ENCODE assay signal across 1 cellular context in the genomic region with DNA sequence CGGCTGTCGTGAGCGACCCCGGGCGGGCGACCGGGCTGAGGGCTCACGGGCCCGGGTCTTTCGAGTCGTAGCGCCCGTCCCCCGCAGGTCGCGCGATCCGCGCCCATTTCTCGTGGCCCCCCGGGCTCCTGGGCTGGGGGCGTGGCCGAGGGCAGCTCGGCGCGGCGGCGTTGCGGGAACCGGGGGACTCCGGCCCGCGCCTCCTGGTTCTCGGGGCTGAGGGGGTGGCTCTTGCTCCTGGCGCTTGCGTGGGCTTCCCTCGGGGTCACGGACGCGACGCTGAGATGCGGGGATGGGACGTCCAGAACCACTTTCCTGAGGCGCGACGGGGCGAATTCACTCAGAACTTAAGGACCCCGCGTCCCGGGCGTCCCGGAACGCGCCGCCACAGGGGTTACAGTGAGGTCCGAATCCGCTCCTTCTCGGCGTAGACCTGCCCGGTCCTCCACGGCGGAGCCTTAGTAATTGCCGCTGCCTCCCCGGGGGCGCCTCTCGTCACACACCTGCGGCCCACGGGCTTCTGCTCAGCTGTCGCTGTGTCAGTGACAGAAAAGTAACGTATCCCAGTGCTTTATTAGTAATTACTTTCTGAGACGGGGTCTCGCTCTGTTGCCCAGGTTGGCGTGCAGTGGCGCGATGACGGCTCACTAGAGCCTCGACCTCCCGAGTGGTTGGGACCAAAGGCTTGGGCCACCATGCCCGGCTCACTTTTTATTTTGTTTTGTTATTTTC.
TF ChIP-seq lines count a peak whose summit lies in the region.

No MANE protein-coding gene starts in this region.

TF ChIP-seq in WTC11, 78 proteins besides CTCF, POLR2A, EP300 and RAD21 (continued from another document and continues in another):
- no peak for TF ChIP-seq NR2C2 (CRISPR knock-in tag; IDR thresholded peaks at IDR 0.05)
- TF ChIP-seq, protein P1, sequence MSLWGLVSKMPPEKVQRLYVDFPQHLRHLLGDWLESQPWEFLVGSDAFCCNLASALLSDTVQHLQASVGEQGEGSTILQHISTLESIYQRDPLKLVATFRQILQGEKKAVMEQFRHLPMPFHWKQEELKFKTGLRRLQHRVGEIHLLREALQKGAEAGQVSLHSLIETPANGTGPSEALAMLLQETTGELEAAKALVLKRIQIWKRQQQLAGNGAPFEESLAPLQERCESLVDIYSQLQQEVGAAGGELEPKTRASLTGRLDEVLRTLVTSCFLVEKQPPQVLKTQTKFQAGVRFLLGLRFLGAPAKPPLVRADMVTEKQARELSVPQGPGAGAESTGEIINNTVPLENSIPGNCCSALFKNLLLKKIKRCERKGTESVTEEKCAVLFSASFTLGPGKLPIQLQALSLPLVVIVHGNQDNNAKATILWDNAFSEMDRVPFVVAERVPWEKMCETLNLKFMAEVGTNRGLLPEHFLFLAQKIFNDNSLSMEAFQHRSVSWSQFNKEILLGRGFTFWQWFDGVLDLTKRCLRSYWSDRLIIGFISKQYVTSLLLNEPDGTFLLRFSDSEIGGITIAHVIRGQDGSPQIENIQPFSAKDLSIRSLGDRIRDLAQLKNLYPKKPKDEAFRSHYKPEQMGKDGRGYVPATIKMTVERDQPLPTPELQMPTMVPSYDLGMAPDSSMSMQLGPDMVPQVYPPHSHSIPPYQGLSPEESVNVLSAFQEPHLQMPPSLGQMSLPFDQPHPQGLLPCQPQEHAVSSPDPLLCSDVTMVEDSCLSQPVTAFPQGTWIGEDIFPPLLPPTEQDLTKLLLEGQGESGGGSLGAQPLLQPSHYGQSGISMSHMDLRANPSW (CRISPR knock-in tag; conservative IDR thresholded peaks at IDR 0.05; ENCODE audit: low read depth) = no peak
- TF ChIP-seq, protein P2, sequence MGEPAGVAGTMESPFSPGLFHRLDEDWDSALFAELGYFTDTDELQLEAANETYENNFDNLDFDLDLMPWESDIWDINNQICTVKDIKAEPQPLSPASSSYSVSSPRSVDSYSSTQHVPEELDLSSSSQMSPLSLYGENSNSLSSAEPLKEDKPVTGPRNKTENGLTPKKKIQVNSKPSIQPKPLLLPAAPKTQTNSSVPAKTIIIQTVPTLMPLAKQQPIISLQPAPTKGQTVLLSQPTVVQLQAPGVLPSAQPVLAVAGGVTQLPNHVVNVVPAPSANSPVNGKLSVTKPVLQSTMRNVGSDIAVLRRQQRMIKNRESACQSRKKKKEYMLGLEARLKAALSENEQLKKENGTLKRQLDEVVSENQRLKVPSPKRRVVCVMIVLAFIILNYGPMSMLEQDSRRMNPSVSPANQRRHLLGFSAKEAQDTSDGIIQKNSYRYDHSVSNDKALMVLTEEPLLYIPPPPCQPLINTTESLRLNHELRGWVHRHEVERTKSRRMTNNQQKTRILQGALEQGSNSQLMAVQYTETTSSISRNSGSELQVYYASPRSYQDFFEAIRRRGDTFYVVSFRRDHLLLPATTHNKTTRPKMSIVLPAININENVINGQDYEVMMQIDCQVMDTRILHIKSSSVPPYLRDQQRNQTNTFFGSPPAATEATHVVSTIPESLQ (CRISPR knock-in tag; IDR thresholded peaks at IDR 0.05) = no peak
- TF ChIP-seq ELF4 (CRISPR knock-in tag; IDR thresholded peaks at IDR 0.05; ENCODE audit: low read depth) = no peak
- TF ChIP-seq, protein P3, sequence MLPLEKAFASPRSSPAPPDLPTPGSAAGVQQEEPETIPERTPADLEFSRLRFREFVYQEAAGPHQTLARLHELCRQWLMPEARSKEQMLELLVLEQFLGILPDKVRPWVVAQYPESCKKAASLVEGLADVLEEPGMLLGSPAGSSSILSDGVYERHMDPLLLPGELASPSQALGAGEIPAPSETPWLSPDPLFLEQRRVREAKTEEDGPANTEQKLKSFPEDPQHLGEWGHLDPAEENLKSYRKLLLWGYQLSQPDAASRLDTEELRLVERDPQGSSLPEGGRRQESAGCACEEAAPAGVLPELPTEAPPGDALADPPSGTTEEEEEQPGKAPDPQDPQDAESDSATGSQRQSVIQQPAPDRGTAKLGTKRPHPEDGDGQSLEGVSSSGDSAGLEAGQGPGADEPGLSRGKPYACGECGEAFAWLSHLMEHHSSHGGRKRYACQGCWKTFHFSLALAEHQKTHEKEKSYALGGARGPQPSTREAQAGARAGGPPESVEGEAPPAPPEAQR (CRISPR knock-in tag; IDR thresholded peaks at IDR 0.05) = no peak
- no peak for TF ChIP-seq ETV6 (CRISPR knock-in tag; IDR thresholded peaks at IDR 0.05)
- no peak for TF ChIP-seq FOXJ3 (CRISPR knock-in tag; IDR thresholded peaks at IDR 0.05; ENCODE audit: borderline replicate concordance)
- TF ChIP-seq, protein P4, sequence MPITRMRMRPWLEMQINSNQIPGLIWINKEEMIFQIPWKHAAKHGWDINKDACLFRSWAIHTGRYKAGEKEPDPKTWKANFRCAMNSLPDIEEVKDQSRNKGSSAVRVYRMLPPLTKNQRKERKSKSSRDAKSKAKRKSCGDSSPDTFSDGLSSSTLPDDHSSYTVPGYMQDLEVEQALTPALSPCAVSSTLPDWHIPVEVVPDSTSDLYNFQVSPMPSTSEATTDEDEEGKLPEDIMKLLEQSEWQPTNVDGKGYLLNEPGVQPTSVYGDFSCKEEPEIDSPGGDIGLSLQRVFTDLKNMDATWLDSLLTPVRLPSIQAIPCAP (CRISPR knock-in tag; IDR thresholded peaks at IDR 0.05) = no peak
- TF ChIP-seq ZBTB21 (CRISPR knock-in tag; IDR thresholded peaks at IDR 0.05; ENCODE audit: borderline replicate concordance) = no peak
- no peak for TF ChIP-seq NFE2L1 (CRISPR knock-in tag; IDR thresholded peaks at IDR 0.05)
- TF ChIP-seq, protein P5, sequence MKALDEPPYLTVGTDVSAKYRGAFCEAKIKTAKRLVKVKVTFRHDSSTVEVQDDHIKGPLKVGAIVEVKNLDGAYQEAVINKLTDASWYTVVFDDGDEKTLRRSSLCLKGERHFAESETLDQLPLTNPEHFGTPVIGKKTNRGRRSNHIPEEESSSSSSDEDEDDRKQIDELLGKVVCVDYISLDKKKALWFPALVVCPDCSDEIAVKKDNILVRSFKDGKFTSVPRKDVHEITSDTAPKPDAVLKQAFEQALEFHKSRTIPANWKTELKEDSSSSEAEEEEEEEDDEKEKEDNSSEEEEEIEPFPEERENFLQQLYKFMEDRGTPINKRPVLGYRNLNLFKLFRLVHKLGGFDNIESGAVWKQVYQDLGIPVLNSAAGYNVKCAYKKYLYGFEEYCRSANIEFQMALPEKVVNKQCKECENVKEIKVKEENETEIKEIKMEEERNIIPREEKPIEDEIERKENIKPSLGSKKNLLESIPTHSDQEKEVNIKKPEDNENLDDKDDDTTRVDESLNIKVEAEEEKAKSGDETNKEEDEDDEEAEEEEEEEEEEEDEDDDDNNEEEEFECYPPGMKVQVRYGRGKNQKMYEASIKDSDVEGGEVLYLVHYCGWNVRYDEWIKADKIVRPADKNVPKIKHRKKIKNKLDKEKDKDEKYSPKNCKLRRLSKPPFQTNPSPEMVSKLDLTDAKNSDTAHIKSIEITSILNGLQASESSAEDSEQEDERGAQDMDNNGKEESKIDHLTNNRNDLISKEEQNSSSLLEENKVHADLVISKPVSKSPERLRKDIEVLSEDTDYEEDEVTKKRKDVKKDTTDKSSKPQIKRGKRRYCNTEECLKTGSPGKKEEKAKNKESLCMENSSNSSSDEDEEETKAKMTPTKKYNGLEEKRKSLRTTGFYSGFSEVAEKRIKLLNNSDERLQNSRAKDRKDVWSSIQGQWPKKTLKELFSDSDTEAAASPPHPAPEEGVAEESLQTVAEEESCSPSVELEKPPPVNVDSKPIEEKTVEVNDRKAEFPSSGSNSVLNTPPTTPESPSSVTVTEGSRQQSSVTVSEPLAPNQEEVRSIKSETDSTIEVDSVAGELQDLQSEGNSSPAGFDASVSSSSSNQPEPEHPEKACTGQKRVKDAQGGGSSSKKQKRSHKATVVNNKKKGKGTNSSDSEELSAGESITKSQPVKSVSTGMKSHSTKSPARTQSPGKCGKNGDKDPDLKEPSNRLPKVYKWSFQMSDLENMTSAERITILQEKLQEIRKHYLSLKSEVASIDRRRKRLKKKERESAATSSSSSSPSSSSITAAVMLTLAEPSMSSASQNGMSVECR (CRISPR knock-in tag; IDR thresholded peaks at IDR 0.05; ENCODE audit: borderline replicate concordance) = peak; percentile 89
- TF ChIP-seq ESRRA (CRISPR knock-in tag; IDR thresholded peaks at IDR 0.05; ENCODE audit: borderline replicate concordance) = no peak
- TF ChIP-seq, protein P6, sequence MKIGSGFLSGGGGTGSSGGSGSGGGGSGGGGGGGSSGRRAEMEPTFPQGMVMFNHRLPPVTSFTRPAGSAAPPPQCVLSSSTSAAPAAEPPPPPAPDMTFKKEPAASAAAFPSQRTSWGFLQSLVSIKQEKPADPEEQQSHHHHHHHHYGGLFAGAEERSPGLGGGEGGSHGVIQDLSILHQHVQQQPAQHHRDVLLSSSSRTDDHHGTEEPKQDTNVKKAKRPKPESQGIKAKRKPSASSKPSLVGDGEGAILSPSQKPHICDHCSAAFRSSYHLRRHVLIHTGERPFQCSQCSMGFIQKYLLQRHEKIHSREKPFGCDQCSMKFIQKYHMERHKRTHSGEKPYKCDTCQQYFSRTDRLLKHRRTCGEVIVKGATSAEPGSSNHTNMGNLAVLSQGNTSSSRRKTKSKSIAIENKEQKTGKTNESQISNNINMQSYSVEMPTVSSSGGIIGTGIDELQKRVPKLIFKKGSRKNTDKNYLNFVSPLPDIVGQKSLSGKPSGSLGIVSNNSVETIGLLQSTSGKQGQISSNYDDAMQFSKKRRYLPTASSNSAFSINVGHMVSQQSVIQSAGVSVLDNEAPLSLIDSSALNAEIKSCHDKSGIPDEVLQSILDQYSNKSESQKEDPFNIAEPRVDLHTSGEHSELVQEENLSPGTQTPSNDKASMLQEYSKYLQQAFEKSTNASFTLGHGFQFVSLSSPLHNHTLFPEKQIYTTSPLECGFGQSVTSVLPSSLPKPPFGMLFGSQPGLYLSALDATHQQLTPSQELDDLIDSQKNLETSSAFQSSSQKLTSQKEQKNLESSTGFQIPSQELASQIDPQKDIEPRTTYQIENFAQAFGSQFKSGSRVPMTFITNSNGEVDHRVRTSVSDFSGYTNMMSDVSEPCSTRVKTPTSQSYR (CRISPR knock-in tag; IDR thresholded peaks at IDR 0.05) = no peak
- TF ChIP-seq, protein P7, sequence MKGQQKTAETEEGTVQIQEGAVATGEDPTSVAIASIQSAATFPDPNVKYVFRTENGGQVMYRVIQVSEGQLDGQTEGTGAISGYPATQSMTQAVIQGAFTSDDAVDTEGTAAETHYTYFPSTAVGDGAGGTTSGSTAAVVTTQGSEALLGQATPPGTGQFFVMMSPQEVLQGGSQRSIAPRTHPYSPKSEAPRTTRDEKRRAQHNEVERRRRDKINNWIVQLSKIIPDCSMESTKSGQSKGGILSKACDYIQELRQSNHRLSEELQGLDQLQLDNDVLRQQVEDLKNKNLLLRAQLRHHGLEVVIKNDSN (CRISPR knock-in tag; IDR thresholded peaks at IDR 0.05) = peak; percentile 22; the same call in 1 of the 2 replicates
- TF ChIP-seq, protein P8, sequence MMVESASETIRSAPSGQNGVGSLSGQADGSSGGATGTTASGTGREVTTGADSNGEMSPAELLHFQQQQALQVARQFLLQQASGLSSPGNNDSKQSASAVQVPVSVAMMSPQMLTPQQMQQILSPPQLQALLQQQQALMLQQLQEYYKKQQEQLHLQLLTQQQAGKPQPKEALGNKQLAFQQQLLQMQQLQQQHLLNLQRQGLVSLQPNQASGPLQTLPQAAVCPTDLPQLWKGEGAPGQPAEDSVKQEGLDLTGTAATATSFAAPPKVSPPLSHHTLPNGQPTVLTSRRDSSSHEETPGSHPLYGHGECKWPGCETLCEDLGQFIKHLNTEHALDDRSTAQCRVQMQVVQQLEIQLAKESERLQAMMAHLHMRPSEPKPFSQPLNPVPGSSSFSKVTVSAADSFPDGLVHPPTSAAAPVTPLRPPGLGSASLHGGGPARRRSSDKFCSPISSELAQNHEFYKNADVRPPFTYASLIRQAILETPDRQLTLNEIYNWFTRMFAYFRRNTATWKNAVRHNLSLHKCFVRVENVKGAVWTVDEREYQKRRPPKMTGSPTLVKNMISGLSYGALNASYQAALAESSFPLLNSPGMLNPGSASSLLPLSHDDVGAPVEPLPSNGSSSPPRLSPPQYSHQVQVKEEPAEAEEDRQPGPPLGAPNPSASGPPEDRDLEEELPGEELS (CRISPR knock-in tag; IDR thresholded peaks at IDR 0.05) = no peak
- TF ChIP-seq, protein P9, sequence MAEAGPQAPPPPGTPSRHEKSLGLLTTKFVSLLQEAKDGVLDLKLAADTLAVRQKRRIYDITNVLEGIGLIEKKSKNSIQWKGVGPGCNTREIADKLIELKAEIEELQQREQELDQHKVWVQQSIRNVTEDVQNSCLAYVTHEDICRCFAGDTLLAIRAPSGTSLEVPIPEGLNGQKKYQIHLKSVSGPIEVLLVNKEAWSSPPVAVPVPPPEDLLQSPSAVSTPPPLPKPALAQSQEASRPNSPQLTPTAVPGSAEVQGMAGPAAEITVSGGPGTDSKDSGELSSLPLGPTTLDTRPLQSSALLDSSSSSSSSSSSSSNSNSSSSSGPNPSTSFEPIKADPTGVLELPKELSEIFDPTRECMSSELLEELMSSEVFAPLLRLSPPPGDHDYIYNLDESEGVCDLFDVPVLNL (CRISPR knock-in tag; IDR thresholded peaks at IDR 0.05; ENCODE audit: borderline replicate concordance, low read depth) = no peak
- TF ChIP-seq RELA (CRISPR knock-in tag; IDR thresholded peaks at IDR 0.05; ENCODE audit: borderline replicate concordance) = 0 out of 2 replicates have a peak, but pooled peaks have one; percentile 14
- TF ChIP-seq JAZF1 (CRISPR knock-in tag; IDR thresholded peaks at IDR 0.05) = no peak
- TF ChIP-seq ZNF121 (CRISPR knock-in tag; IDR thresholded peaks at IDR 0.05) = peak; percentile 91
- TF ChIP-seq, protein P10, sequence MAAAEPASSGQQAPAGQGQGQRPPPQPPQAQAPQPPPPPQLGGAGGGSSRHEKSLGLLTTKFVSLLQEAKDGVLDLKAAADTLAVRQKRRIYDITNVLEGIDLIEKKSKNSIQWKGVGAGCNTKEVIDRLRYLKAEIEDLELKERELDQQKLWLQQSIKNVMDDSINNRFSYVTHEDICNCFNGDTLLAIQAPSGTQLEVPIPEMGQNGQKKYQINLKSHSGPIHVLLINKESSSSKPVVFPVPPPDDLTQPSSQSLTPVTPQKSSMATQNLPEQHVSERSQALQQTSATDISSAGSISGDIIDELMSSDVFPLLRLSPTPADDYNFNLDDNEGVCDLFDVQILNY (CRISPR knock-in tag; IDR thresholded peaks at IDR 0.05) = no peak
- TF ChIP-seq CREB1 (CRISPR knock-in tag; IDR thresholded peaks at IDR 0.05) = no peak
- TF ChIP-seq HMGA2 (CRISPR knock-in tag; IDR thresholded peaks at IDR 0.05) = no peak
- no peak for TF ChIP-seq ZNF232 (CRISPR knock-in tag; IDR thresholded peaks at IDR 0.05)
- TF ChIP-seq, protein P11, sequence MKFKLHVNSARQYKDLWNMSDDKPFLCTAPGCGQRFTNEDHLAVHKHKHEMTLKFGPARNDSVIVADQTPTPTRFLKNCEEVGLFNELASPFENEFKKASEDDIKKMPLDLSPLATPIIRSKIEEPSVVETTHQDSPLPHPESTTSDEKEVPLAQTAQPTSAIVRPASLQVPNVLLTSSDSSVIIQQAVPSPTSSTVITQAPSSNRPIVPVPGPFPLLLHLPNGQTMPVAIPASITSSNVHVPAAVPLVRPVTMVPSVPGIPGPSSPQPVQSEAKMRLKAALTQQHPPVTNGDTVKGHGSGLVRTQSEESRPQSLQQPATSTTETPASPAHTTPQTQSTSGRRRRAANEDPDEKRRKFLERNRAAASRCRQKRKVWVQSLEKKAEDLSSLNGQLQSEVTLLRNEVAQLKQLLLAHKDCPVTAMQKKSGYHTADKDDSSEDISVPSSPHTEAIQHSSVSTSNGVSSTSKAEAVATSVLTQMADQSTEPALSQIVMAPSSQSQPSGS (CRISPR knock-in tag; IDR thresholded peaks at IDR 0.05; ENCODE audit: borderline replicate concordance, low read depth) = no peak
- no peak for TF ChIP-seq PRRX2 (CRISPR knock-in tag; IDR thresholded peaks at IDR 0.05)
- TF ChIP-seq TCF7 (CRISPR knock-in tag; IDR thresholded peaks at IDR 0.05; ENCODE audit: low read depth) = no peak
- TF ChIP-seq SMAD4 (CRISPR knock-in tag; IDR thresholded peaks at IDR 0.05) = 0 out of 2 replicates have a peak, but pooled peaks have one; percentile 43
- no peak for TF ChIP-seq SOX15 (CRISPR knock-in tag; IDR thresholded peaks at IDR 0.05)
- TF ChIP-seq TP53 (CRISPR knock-in tag; IDR thresholded peaks at IDR 0.05) = peak; percentile 26; the same call in 1 of the 2 replicates
- no peak for TF ChIP-seq ZNF423 (CRISPR knock-in tag; IDR thresholded peaks at IDR 0.05)
- TF ChIP-seq NR1H2 (CRISPR knock-in tag; IDR thresholded peaks at IDR 0.05) = no peak
- TF ChIP-seq SMAD3 (CRISPR knock-in tag; IDR thresholded peaks at IDR 0.05; ENCODE audit: borderline replicate concordance) = no peak
- TF ChIP-seq ZNF219 (CRISPR knock-in tag; IDR thresholded peaks at IDR 0.05; ENCODE audit: borderline replicate concordance) = 0 out of 2 replicates have a peak, but pooled peaks have one; percentile 34
